In genomic region chr9:112000743-112001142, GRCh38 we compare ENCODE assay signal across 1 cellular context.
TF ChIP-seq lines count a peak whose summit lies in the region.

No MANE protein-coding gene starts in this region.

TF ChIP-seq in WTC11, 78 proteins besides CTCF, POLR2A, EP300 and RAD21 (continued from another document):
- TF ChIP-seq PREB (CRISPR knock-in tag; IDR thresholded peaks at IDR 0.05; ENCODE audit: borderline replicate concordance) (no peak), FOXP4 (CRISPR knock-in tag; IDR thresholded peaks at IDR 0.05) (no peak), USF1 (CRISPR knock-in tag; IDR thresholded peaks at IDR 0.05) (no peak), ZNF138 (CRISPR knock-in tag; conservative IDR thresholded peaks at IDR 0.05) (no peak), ZNF423 (CRISPR knock-in tag; IDR thresholded peaks at IDR 0.05) (no peak)
